ENCODE assay signal across 26 cellular contexts in genomic region chr4:14339715-14340114, GRCh38.
A peak's percentile ranks its signal among the peaks of the same experiment; 100 is the strongest.
DNase-seq lines count a peak whose midpoint lies in the region; ATAC-seq and TF ChIP-seq lines count a peak whose summit lies in the region.
"Had no signal": no experiment of that assay in that cellular context is flagged by ENCODE, and none has a peak within 500 bp of the region (broad histone marks: within the 10 kb centered on the region; RNA-seq: fewer than 3 reads in every experiment).

No MANE protein-coding gene starts in this region.

- H3K27ac ChIP-seq in GM23338 (ENCODE audit: low read depth) (no peak overlapping the region), trophoblast cell (ENCODE audit: low read depth, low read length) (no peak overlapping the region), WERI-Rb-1 (no peak overlapping the region)
- H3K27ac ChIP-seq: A549, BLaER1 had no signal

- POLR2A ChIA-PET in WTC11 (lab: Charles Lee) = no interaction called here

- H3K23ac ChIP-seq in trophoblast cell (ENCODE audit: low read length) = no peak overlapping the region

- no peak overlapping the region for H2BK12ac ChIP-seq in trophoblast cell (ENCODE audit: low read length)

- no peak overlapping the region for H3K18ac ChIP-seq in trophoblast cell (ENCODE audit: low read length)

- H3K4me1 Mint-ChIP-seq in GM23338 (peaks cover 29% of the 10 kb centered on the region), WTC11 (peaks cover 18% of the 10 kb centered on the region), glutamatergic neuron (ENCODE audit: low read depth, unreplicated experiment) (peaks cover 19% of the 10 kb centered on the region), osteocyte (ENCODE audit: unreplicated experiment) (peaks cover 2% of the 10 kb centered on the region)
- H3K4me1 Mint-ChIP-seq: CD4-positive, alpha-beta memory T cell; CD4-positive, CD25-positive, alpha-beta regulatory T cell; CD8-positive, alpha-beta memory T cell had no signal

- peaks cover 13% of the 10 kb centered on the region; the same call in 1 of the 2 replicates for H3K4me1 ChIP-seq in GM23338 (ENCODE audit: insufficient read depth)
- no peaks in the 10 kb centered on the region for H3K4me1 ChIP-seq in trophoblast cell (ENCODE audit: control insufficient read depth in 1 of 2, insufficient read depth in 2 of 2, low read length in 2 of 2)
- H3K4me1 ChIP-seq: A549, BE2C, BLaER1 had no signal

- no peaks in the 10 kb centered on the region for H3K36me3 ChIP-seq in GM23338 (ENCODE audit: insufficient read depth)
- H3K36me3 ChIP-seq in trophoblast cell (ENCODE audit: control insufficient read depth in 1 of 2, insufficient read depth in 2 of 2, low read length in 2 of 2) = no peaks in the 10 kb centered on the region
- H3K36me3 ChIP-seq in WERI-Rb-1 = no peaks in the 10 kb centered on the region
- H3K36me3 ChIP-seq: BE2C, BLaER1 had no signal

- H4K12ac ChIP-seq in trophoblast cell (ENCODE audit: low read depth, low read length) = no peak overlapping the region

- H3K9ac ChIP-seq in trophoblast cell (ENCODE audit: low read length) = no peak overlapping the region
- H3K9ac ChIP-seq: BLaER1 had no signal

- H3K4me3 Mint-ChIP-seq in GM23338 (no peak overlapping the region), WTC11 (no peak overlapping the region), glutamatergic neuron (ENCODE audit: unreplicated experiment) (no peak overlapping the region), osteocyte (ENCODE audit: unreplicated experiment) (no peak overlapping the region)
- H3K4me3 Mint-ChIP-seq: CD14-positive monocyte; CD4-positive, alpha-beta memory T cell; CD4-positive, CD25-positive, alpha-beta regulatory T cell; CD8-positive, alpha-beta memory T cell had no signal

- H3K9me3 ChIP-seq in trophoblast cell (ENCODE audit: insufficient read depth, low read depth, low read length) (no peaks in the 10 kb centered on the region), WERI-Rb-1 (ENCODE audit: severe bottlenecking) (no peaks in the 10 kb centered on the region)
- H3K9me3 ChIP-seq: A549, BE2C, BLaER1 had no signal

- DNase-seq in GM23338 (ENCODE audit: low spot score) = peak; percentile 25
- DNase-seq in WTC11 (ENCODE audit: low spot score) = no peak
- DNase-seq in glutamatergic neuron = no peak
- no peak for DNase-seq in trophoblast cell
- no peak for DNase-seq in NCI-H510A (lab: John Stamatoyannopoulos, UW)
- no peak for DNase-seq in osteocyte (ENCODE audit: extremely low spot score, unreplicated experiment)
- no peak for DNase-seq in WERI-Rb-1
- DNase-seq: AML-193; BE2C; C1 segment of cervical spinal cord; CD4-positive, alpha-beta memory T cell; CD4-positive, CD25-positive, alpha-beta regulatory T cell; CD8-positive, alpha-beta memory T cell; COR-L47; DMS 273 treated with DMSO at 0.1 percent for 48 hours; DMS153; DMS53; DMS79; DND-41; EL; GDM1 had no signal

- no peaks in the 10 kb centered on the region for H3K79me2 ChIP-seq in GM23338 (replicated peaks; ENCODE audit: insufficient read depth)
- no peaks in the 10 kb centered on the region for H3K79me2 ChIP-seq in trophoblast cell (ENCODE audit: control insufficient read depth, insufficient read depth, low read length, poor library complexity)

- WGBS in trophoblast cell (ENCODE audit: extremely low coverage, insufficient coverage, insufficient read length) = no CpG with 5 or more reads among the region's 5 CpGs

- no peaks in the 10 kb centered on the region for H4K20me1 ChIP-seq in GM23338 (replicated peaks; ENCODE audit: insufficient read depth)
- H4K20me1 ChIP-seq: BLaER1 had no signal

- no peaks in the 10 kb centered on the region for H3F3A ChIP-seq in GM23338 (replicated peaks; ENCODE audit: low read depth)

- TF ChIP-seq CTCF in GM23338 (conservative IDR thresholded peaks at IDR 0.05; ENCODE audit: low read depth in 2 of 2) (peak in 1 of 2 experiments; percentile 24; a peak in 2 of 4 replicates), WTC11 (IDR thresholded peaks at IDR 0.05) (no peak), glutamatergic neuron (IDR thresholded peaks at IDR 0.05; ENCODE audit: partially characterized antibody, unreplicated experiment) (no peak), osteocyte (IDR thresholded peaks at IDR 0.05) (no peak), WERI-Rb-1 (IDR thresholded peaks at IDR 0.05; ENCODE audit: low read depth, low read length) (no peak)

- H3K9me2 ChIP-seq in GM23338 (ENCODE audit: insufficient read depth) = 0 out of 2 replicates have a peak, but pooled peaks cover 1% of the 10 kb centered on the region

- CTCF ChIA-PET in WTC11 (lab: Charles Lee) = no interaction called here

- peak; percentile 65 for ATAC-seq in GM23338
- peak; percentile 52 for ATAC-seq in WTC11
- no peak for ATAC-seq in HG03196 (IDR thresholded peaks at IDR 0.05; ENCODE audit: unreplicated experiment)
- ATAC-seq: A549, GM12878 had no signal

- H3K4me2 ChIP-seq in GM23338 (no peak overlapping the region), trophoblast cell (ENCODE audit: low read length) (no peak overlapping the region)
- H3K4me2 ChIP-seq: A549, BLaER1 had no signal

- H2AFZ ChIP-seq in GM23338 (peak overlapping the region; percentile 56), trophoblast cell (ENCODE audit: insufficient read depth, low read length, poor library complexity) (no peak overlapping the region)

- no peak overlapping the region for H3K14ac ChIP-seq in trophoblast cell (ENCODE audit: low read length)

- no peaks in the 10 kb centered on the region for H3K79me1 ChIP-seq in trophoblast cell (ENCODE audit: low read length)

- no peaks in the 10 kb centered on the region for H3K27me3 Mint-ChIP-seq in GM23338 (ENCODE audit: insufficient read depth, low read depth, poor library complexity)
- H3K27me3 Mint-ChIP-seq in WTC11 (ENCODE audit: low read depth) = no peaks in the 10 kb centered on the region
- H3K27me3 Mint-ChIP-seq in glutamatergic neuron (ENCODE audit: unreplicated experiment) = no peaks in the 10 kb centered on the region
- H3K27me3 Mint-ChIP-seq in osteocyte (ENCODE audit: unreplicated experiment) = peaks cover 40% of the 10 kb centered on the region
- H3K27me3 Mint-ChIP-seq: CD4-positive, alpha-beta memory T cell; CD4-positive, CD25-positive, alpha-beta regulatory T cell; CD8-positive, alpha-beta memory T cell had no signal

- no peak overlapping the region for H4K8ac ChIP-seq in trophoblast cell (ENCODE audit: low read depth, low read length)

- no peak overlapping the region for H4K91ac ChIP-seq in trophoblast cell (ENCODE audit: low read depth, low read length)

- no peaks in the 10 kb centered on the region for H3K9me3 Mint-ChIP-seq in GM23338
- no peaks in the 10 kb centered on the region for H3K9me3 Mint-ChIP-seq in WTC11
- peaks cover 2% of the 10 kb centered on the region for H3K9me3 Mint-ChIP-seq in glutamatergic neuron (ENCODE audit: unreplicated experiment)
- no peaks in the 10 kb centered on the region for H3K9me3 Mint-ChIP-seq in osteocyte (ENCODE audit: unreplicated experiment)
- H3K9me3 Mint-ChIP-seq: CD4-positive, alpha-beta memory T cell had no signal

- H2AK5ac ChIP-seq in trophoblast cell (ENCODE audit: low read length) = no peak overlapping the region

- H2BK5ac ChIP-seq in trophoblast cell (ENCODE audit: low read depth, low read length, poor library complexity) = no peak overlapping the region

- no peaks in the 10 kb centered on the region for H3K27me3 ChIP-seq in GM23338 (ENCODE audit: insufficient read depth)
- H3K27me3 ChIP-seq in trophoblast cell (ENCODE audit: insufficient read depth, low read length) = no peaks in the 10 kb centered on the region
- no peaks in the 10 kb centered on the region for H3K27me3 ChIP-seq in WERI-Rb-1 (ENCODE audit: insufficient read depth, low read depth, severe bottlenecking)
- H3K27me3 ChIP-seq: BE2C, BLaER1 had no signal

- H3K36me3 Mint-ChIP-seq in GM23338 (ENCODE audit: low read depth) = no peaks in the 10 kb centered on the region
- no peaks in the 10 kb centered on the region for H3K36me3 Mint-ChIP-seq in WTC11
- no peaks in the 10 kb centered on the region for H3K36me3 Mint-ChIP-seq in glutamatergic neuron (ENCODE audit: unreplicated experiment)
- no peaks in the 10 kb centered on the region for H3K36me3 Mint-ChIP-seq in osteocyte (ENCODE audit: unreplicated experiment)
- H3K36me3 Mint-ChIP-seq: CD14-positive monocyte; CD4-positive, alpha-beta memory T cell; CD4-positive, CD25-positive, alpha-beta regulatory T cell; CD8-positive, alpha-beta memory T cell had no signal

- no peak overlapping the region for H2BK120ac ChIP-seq in trophoblast cell (ENCODE audit: insufficient read depth, low read length, poor library complexity)

- H3K27ac Mint-ChIP-seq in GM23338 (no peak overlapping the region), WTC11 (no peak overlapping the region), glutamatergic neuron (ENCODE audit: unreplicated experiment) (peak overlapping the region; percentile 57), osteocyte (ENCODE audit: unreplicated experiment) (no peak overlapping the region)
- H3K27ac Mint-ChIP-seq: CD4-positive, alpha-beta memory T cell; CD4-positive, CD25-positive, alpha-beta regulatory T cell; CD8-positive, alpha-beta memory T cell had no signal

- H3K4me3 ChIP-seq in GM23338 (no peak overlapping the region), trophoblast cell (ENCODE audit: low read depth, low read length) (peak overlapping the region; percentile 56), WERI-Rb-1 (ENCODE audit: low read depth, low read length) (no peak overlapping the region)
- H3K4me3 ChIP-seq: A549, BLaER1, GM12878 had no signal

- H3K4ac ChIP-seq in trophoblast cell (ENCODE audit: low read depth, low read length) = no peak overlapping the region

TF ChIP-seq in GM23338, 12 proteins besides CTCF, POLR2A, EP300 and RAD21 (continues in another document):
- TF ChIP-seq CREB1 (CRISPR knock-in tag; IDR thresholded peaks at IDR 0.05; ENCODE audit: low read depth) = no peak
- TF ChIP-seq STAT1 (IDR thresholded peaks at IDR 0.05; ENCODE audit: unreplicated experiment) = no peak
- no peak for TF ChIP-seq JUNB (IDR thresholded peaks at IDR 0.05; ENCODE audit: unreplicated experiment)
- no peak for TF ChIP-seq EZH2phosphoT487 (IDR thresholded peaks at IDR 0.05; ENCODE audit: unreplicated experiment)

TF ChIP-seq in WTC11, 78 proteins besides CTCF, POLR2A, EP300 and RAD21:
- TF ChIP-seq ZMAT4 (CRISPR knock-in tag; IDR thresholded peaks at IDR 0.05) (no peak), ZNF121 (CRISPR knock-in tag; IDR thresholded peaks at IDR 0.05) (no peak), GTF2I (CRISPR knock-in tag; conservative IDR thresholded peaks at IDR 0.05) (no peak), NFYB (CRISPR knock-in tag; conservative IDR thresholded peaks at IDR 0.05; ENCODE audit: low read depth) (no peak)
